13 cellular contexts compared by ENCODE assay signal in the genomic region with DNA sequence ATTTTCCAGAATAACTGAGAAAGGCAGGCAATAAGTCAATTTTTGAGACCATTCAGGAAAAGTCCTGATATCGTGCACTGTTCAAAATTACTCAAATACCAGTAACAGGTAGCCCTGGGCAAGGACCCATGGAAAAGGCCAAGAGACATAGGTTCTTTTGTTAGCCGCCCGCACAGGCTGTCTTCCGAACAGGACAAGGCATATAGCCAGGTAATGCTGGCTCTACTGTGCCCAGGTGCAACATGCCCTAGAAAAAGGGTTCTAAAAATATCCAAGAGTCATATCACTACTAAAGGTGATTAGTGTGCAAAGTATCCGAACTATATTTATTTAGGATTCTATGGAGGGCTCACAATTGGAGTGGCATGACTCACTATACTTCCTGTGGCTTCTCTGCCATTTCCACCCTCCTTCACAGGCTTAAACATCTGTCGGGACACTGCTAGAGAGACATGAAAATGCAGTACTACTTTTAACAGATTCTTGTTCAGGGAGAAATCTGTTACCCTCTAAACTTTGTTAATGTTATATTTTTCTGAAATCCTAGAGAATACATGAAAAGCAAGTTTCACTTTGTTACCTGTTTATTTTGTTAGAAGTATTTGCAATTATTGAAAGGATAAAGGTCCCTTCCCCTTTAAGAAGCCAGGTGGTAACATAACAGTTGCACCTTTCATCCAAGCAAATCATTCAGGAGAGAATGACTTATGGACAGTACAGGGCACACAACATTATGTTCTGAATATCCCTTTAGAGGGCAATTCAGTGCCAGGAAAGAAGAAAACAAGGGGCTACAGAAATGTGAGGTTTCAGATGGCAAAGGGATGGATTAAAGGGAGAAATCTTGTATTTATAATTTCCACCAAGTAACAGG.
DNase-seq lines count a peak whose midpoint lies in the region; ATAC-seq and TF ChIP-seq lines count a peak whose summit lies in the region.
"Had no signal": no experiment of that assay in that cellular context is flagged by ENCODE, and none has a peak within 500 bp of the region (broad histone marks: within the 10 kb centered on the region; RNA-seq: fewer than 3 reads in every experiment).

No MANE protein-coding gene starts in this region.

- H3K36me3 ChIP-seq in SJSA1, result no peaks in the 10 kb centered on the region

- TF ChIP-seq CTCF in foreskin keratinocyte (conservative IDR thresholded peaks at IDR 0.05), result no peak

- DNase-seq in DMS53 (lab: John Stamatoyannopoulos, UW) (peak; percentile 96), NCI-H2029 (lab: John Stamatoyannopoulos, UW) (peak; percentile 74), SJSA1 (ENCODE audit: low read depth in 1 of 2, low spot score in 2 of 2) (peak in 1 of 2 experiments; percentile 66), foreskin keratinocyte (peak; percentile 76 to 91), NCI-H128 (lab: John Stamatoyannopoulos, UW; ENCODE audit: unreplicated experiment) (no peak), midbrain (lab: John Stamatoyannopoulos, UW) (no peak)
- no peak for DNase-seq in stimulated activated CD4-positive, alpha-beta T cell treated with anti-CD3 and anti-CD28 coated beads, Interleukin-2, amount 100 ng/mL, for 24 hours
- DNase-seq: activated T-cell treated with anti-CD3 and anti-CD28 coated beads, Interleukin-2, amount 50 U/mL, for 4 hours; NCI-H226; stimulated activated CD4-positive, alpha-beta T cell treated with anti-CD3 and anti-CD28 coated beads, Interleukin-4, amount 100 ng/mL, for 4 hours had no signal

- ATAC-seq in foreskin keratinocyte, result peak; percentile 89
- ATAC-seq in HG02642 (IDR thresholded peaks at IDR 0.05; ENCODE audit: poor library complexity, unreplicated experiment), result no peak
- ATAC-seq: activated CD4-positive, CD25-positive, alpha-beta regulatory T cell treated with anti-CD3 and anti-CD28 coated beads, Interleukin-2, amount 50 U/mL, for 24 hours; activated T-cell treated with anti-CD3 and anti-CD28 coated beads, Interleukin-2, amount 50 U/mL, for 4 hours had no signal

- peaks cover 58% of the 10 kb centered on the region for H3K4me1 ChIP-seq in SJSA1 (replicated peaks)
- peaks cover 28% of the 10 kb centered on the region for H3K4me1 ChIP-seq in foreskin keratinocyte

- H3K27ac ChIP-seq in SJSA1, result peak overlapping the region; percentile 39
- H3K27ac ChIP-seq in foreskin keratinocyte, result peak overlapping the region; percentile 2
- H3K27ac ChIP-seq: C4-2B had no signal

- H3K4me3 ChIP-seq in SJSA1, result no peak overlapping the region

- H3K9me3 ChIP-seq in SJSA1 (replicated peaks), result no peaks in the 10 kb centered on the region

- no peaks in the 10 kb centered on the region for H3K27me3 ChIP-seq in SJSA1 (replicated peaks)
- no peaks in the 10 kb centered on the region for H3K27me3 ChIP-seq in foreskin keratinocyte

Comparison
In these comparisons a context has a peak if more than half of its experiments do, and no peak if none do; other contexts are left out.
1. DNase-seq: peak in DMS53 (single experiment), NCI-H2029 (single experiment) and foreskin keratinocyte (2 of 2); none in stimulated activated CD4-positive, alpha-beta T cell treated with anti-CD3 and anti-CD28 coated beads, Interleukin-2, amount 100 ng/mL, for 24 hours (0 of 2), NCI-H128 (single experiment) and midbrain (single experiment).